ENCODE assay signal across 10 cellular contexts in genomic region chr14:91897121-91897701, GRCh38. TPM values are rescaled to one million over a fixed set of nuclear protein-coding genes. Genes with fewer than 3 reads are reported as not detected.
DNase-seq lines count a peak whose midpoint lies in the region; ATAC-seq and TF ChIP-seq lines count a peak whose summit lies in the region.
"Had no signal": no experiment of that assay in that cellular context is flagged by ENCODE, and none has a peak within 500 bp of the region (broad histone marks: within the 10 kb centered on the region; RNA-seq: fewer than 3 reads in every experiment).

No MANE protein-coding gene starts in this region.

- H3K36me3 ChIP-seq in esophagus squamous epithelium (no peaks in the 10 kb centered on the region), uterus (no peaks in the 10 kb centered on the region)

- H3K9me3 ChIP-seq in esophagus squamous epithelium: no peaks in the 10 kb centered on the region
- H3K9me3 ChIP-seq in uterus: no peaks in the 10 kb centered on the region

- TF ChIP-seq POLR2A in esophagus squamous epithelium (IDR thresholded peaks at IDR 0.05) (no peak), uterus (IDR thresholded peaks at IDR 0.05) (no peak)

- 27 to 42% methylated on average over 7 to 8 of the region's 10 CpGs for WGBS in esophagus squamous epithelium, 2 donors

- H3K27ac ChIP-seq in esophagus squamous epithelium: peak overlapping the region in 3 of 4 donors; percentile 19 to 39 (median 31)
- peak overlapping the region; percentile 63 to 78 for H3K27ac ChIP-seq in uterus

- no peak for TF ChIP-seq CTCF in esophagus squamous epithelium (IDR thresholded peaks at IDR 0.05)
- no peak for TF ChIP-seq CTCF in uterus (IDR thresholded peaks at IDR 0.05)

- intact Hi-C loops in esophagus squamous epithelium (cut with DNase I): no loop called here
- intact Hi-C loops in uterus (cut with DNase I; ENCODE audit: low total_unique reads): no loop called here

- peaks cover 4 to 45% (median 6%) of the 10 kb centered on the region in 3 donors for H3K4me1 ChIP-seq in esophagus squamous epithelium
- peaks cover 4 to 20% of the 10 kb centered on the region in 2 donors for H3K4me1 ChIP-seq in uterus

- H3K27me3 ChIP-seq in esophagus squamous epithelium: peaks cover 0 to 6% (median 0%) of the 10 kb centered on the region in 4 donors
- H3K27me3 ChIP-seq in uterus: no peaks in the 10 kb centered on the region

- DNase-seq in NCI-H748 (lab: John Stamatoyannopoulos, UW; ENCODE audit: unreplicated experiment) (peak; percentile 32), NCI-H748 treated with DMSO at 0.1 percent for 48 hours (lab: John Stamatoyannopoulos, UW) (no peak), esophagus squamous epithelium (lab: John Stamatoyannopoulos, UW) (no peak), mucosa of gallbladder (ENCODE audit: low spot score) (peak; percentile 59), uterus (peak; percentile 44 to 63), RPMI8226 (no peak), NOMO-1 (lab: John Stamatoyannopoulos, UW; ENCODE audit: unreplicated experiment in 2 of 2) (no peak)
- DNase-seq: activated naive CD8-positive, alpha-beta T cell treated with anti-CD3 and anti-CD28 coated beads, Interleukin-2, amount 50 U/mL, for 24 hours; islet precursor cell had no signal

- no peak for ATAC-seq in GM21723 (IDR thresholded peaks at IDR 0.05; ENCODE audit: unreplicated experiment)
- ATAC-seq: activated naive CD8-positive, alpha-beta T cell treated with anti-CD3 and anti-CD28 coated beads, Interleukin-2, amount 50 U/mL, for 24 hours had no signal

- no peak overlapping the region for H3K4me3 ChIP-seq in esophagus squamous epithelium
- no peak overlapping the region for H3K4me3 ChIP-seq in uterus

RNA-seq across cellular contexts. Expression of gene TC2N, which starts 29.9 kb away (rescaled TPM):
- total RNA-seq in esophagus squamous epithelium: 10 to 100 TPM; 32.4 to 48.9 (median 44.7) TPM
- total RNA-seq in mucosa of gallbladder: 104 TPM
- total RNA-seq in uterus: 10 to 100 TPM; 25.4 to 79.1 (median 36.5) TPM

RNA-seq across cellular contexts. Expression of gene FBLN5, which starts 50.3 kb away (rescaled TPM):
- total RNA-seq in esophagus squamous epithelium (10 to 100 TPM in 2 of 4 donors, 1 to 10 TPM in 2; 1.2 to 83.5 (median 8.0) TPM), mucosa of gallbladder (241 TPM), uterus (100 to 1,000 TPM in 2 of 4 donors, 10 to 100 TPM in 2; 48.0 to 304 (median 165) TPM)

Comparison
In these comparisons a context has a peak if more than half of its experiments do, and no peak if none do; other contexts are left out.
1. DNase-seq: peak in NCI-H748 (single experiment), mucosa of gallbladder (single experiment) and uterus (2 of 2); none in NCI-H748 treated with DMSO at 0.1 percent for 48 hours (single experiment), esophagus squamous epithelium (single experiment), RPMI8226 (single experiment) and NOMO-1 (0 of 2).